In genomic region chr14:74931744-74932143, GRCh38 we compare ENCODE assay signal across 6 cellular contexts. TPM values are rescaled to one million over a fixed set of nuclear protein-coding genes. Genes with fewer than 3 reads are reported as not detected.
"Had no signal": no experiment of that assay in that cellular context is flagged by ENCODE, and none has a peak within 500 bp of the region (broad histone marks: within the 10 kb centered on the region; RNA-seq: fewer than 3 reads in every experiment).

No MANE protein-coding gene starts in this region.

RNA-seq across cellular contexts. Expression of gene PROX2, which starts 55.8 kb away (rescaled TPM):
- total RNA-seq: HT-29, IMR-90, LHCN-M2, MCF 10A, PC-3, SK-MEL-5 had no signal
